ENCODE assay signal across 23 cellular contexts in the genomic region with DNA sequence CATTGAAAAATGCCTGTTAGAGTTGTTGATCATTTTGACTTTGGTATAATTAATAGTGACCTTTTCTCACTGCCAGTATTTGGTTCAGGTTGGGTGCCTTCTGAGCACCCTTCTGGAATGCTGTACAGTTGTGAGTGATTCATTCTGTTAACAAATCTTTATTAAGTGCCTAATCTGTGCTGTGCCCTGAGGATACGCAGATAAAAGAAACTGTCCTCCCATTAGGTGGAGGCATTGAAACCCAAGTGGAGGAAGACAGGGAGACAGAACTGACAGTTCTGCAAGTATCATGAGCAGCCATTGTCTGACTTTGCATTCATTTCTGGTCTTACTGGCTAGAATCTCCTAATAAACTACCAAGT.
DNase-seq lines count a peak whose midpoint lies in the region; ATAC-seq, FAIRE-seq and TF ChIP-seq lines count a peak whose summit lies in the region.
"Had no signal": no experiment of that assay in that cellular context is flagged by ENCODE, and none has a peak within 500 bp of the region (broad histone marks: within the 10 kb centered on the region; RNA-seq: fewer than 3 reads in every experiment).

No MANE protein-coding gene starts in this region.

- H3K4me3 ChIP-seq in PC-9 (no peak overlapping the region), keratinocyte (ENCODE audit: control insufficient read depth in 2 of 3, extremely low read depth in 1 of 3, insufficient read depth in 2 of 3, low read depth in 1 of 3, low read length in 3 of 3) (no peak overlapping the region), tibial nerve (no peak overlapping the region)
- H3K4me3 ChIP-seq: cardiac muscle cell, uterus had no signal

- peaks cover 99% of the 10 kb centered on the region for H3K79me2 ChIP-seq in PC-9 (ENCODE audit: low read depth)
- peaks cover 3% of the 10 kb centered on the region for H3K79me2 ChIP-seq in keratinocyte (ENCODE audit: control insufficient read depth, insufficient read depth, low read length)
- H3K79me2 ChIP-seq: parathyroid adenoma had no signal

- H3F3A ChIP-seq in PC-9 (ENCODE audit: insufficient read depth, low read depth), result peaks cover 49% of the 10 kb centered on the region

- H3K27me3 Mint-ChIP-seq in stimulated activated naive B cell treated with anti-CD40 and anti-IgM and Interleukin-4, amounts not matched to agents 10 μg/mL and 1 μg/mL and 100 μg/mL, for 72 hours, result no peaks in the 10 kb centered on the region
- H3K27me3 Mint-ChIP-seq: activated naive CD8-positive, alpha-beta T cell treated with anti-CD3 and anti-CD28 coated beads, Interleukin-2, amount 50 U/mL, for 24 hours had no signal

- WGBS in tibial nerve, 2 donors, result 81 to 100% methylated on average over 1 of the region's 1 CpG

- no peak overlapping the region for H2AFZ ChIP-seq in PC-9
- no peak overlapping the region for H2AFZ ChIP-seq in keratinocyte (ENCODE audit: control insufficient read depth, low read length)
- H2AFZ ChIP-seq: parathyroid adenoma had no signal

- intact Hi-C loops in PC-9 (cut with micrococcal nuclease; ENCODE audit: unreplicated experiment), result no loop called here

- POLR2A ChIA-PET in PC-9 (lab: Charles Lee; ENCODE audit: unreplicated experiment), result no interaction called here

- H3K9me3 ChIP-seq in PC-9 (ENCODE audit: insufficient read depth, low read depth) (peaks cover 15% of the 10 kb centered on the region), keratinocyte (ENCODE audit: control insufficient read depth, low read depth, low read length) (no peaks in the 10 kb centered on the region), tibial nerve (peaks cover 0 to 4% (median 1%) of the 10 kb centered on the region in 4 donors)

- DNase-seq in DMS79 treated with DMSO at 0.1 percent for 48 hours (lab: John Stamatoyannopoulos, UW) (peak; percentile 28), DMS79 (lab: John Stamatoyannopoulos, UW) (no peak), PC-9 (peak in 1 of 2 experiments; percentile 89), keratinocyte (ENCODE audit: low read depth, low spot score) (no peak), tibial nerve (ENCODE audit: low spot score in 2 of 2) (no peak)
- no peak for DNase-seq in stimulated activated naive B cell treated with anti-CD40 and anti-IgM and Interleukin-4, amounts not matched to agents 10 μg/mL and 1 μg/mL and 100 μg/mL, for 72 hours
- DNase-seq in stimulated activated CD4-positive, alpha-beta T cell treated with anti-CD3 and anti-CD28 coated beads, Interleukin-12 subunit alpha, Interleukin-12 subunit beta, amount 100 ng/mL, for 4 hours, result no peak
- DNase-seq: activated CD4-positive, alpha-beta T cell treated with anti-CD3 and anti-CD28 coated beads, Interleukin-2, amount 50 U/mL, for 4 hours; activated naive CD8-positive, alpha-beta T cell treated with anti-CD3 and anti-CD28 coated beads, Interleukin-2, amount 50 U/mL, for 24 hours; activated T-cell treated with anti-CD3 and anti-CD28 coated beads, Interleukin-2, amount 50 U/mL, for 1 hour; CD8-positive, alpha-beta T cell; left ventricle myocardium superior; NCI-H2081; NCI-H526; OCI-M1; stimulated activated naive CD4-positive, alpha-beta T cell treated with Interleukin-2 at 50 U/mL for 16 hours; uterus had no signal

- H3K27ac ChIP-seq in PC-9, result peak overlapping the region; percentile 52
- peak overlapping the region; percentile 25 for H3K27ac ChIP-seq in keratinocyte (ENCODE audit: control insufficient read depth, insufficient read depth, low read length)
- H3K27ac ChIP-seq in tibial nerve, result no peak overlapping the region
- H3K27ac ChIP-seq: cardiac muscle cell, parathyroid adenoma, uterus had no signal

- no peak overlapping the region for H3K4me3 Mint-ChIP-seq in stimulated activated naive B cell treated with anti-CD40 and anti-IgM and Interleukin-4, amounts not matched to agents 10 μg/mL and 1 μg/mL and 100 μg/mL, for 72 hours
- H3K4me3 Mint-ChIP-seq: activated naive CD8-positive, alpha-beta T cell treated with anti-CD3 and anti-CD28 coated beads, Interleukin-2, amount 50 U/mL, for 24 hours; CD8-positive, alpha-beta T cell had no signal

- H3K27me3 ChIP-seq in PC-9 (ENCODE audit: insufficient read depth, low read depth) (no peaks in the 10 kb centered on the region), keratinocyte (ENCODE audit: control insufficient read depth, extremely low read depth, insufficient read depth, low read length) (no peaks in the 10 kb centered on the region), tibial nerve (no peaks in the 10 kb centered on the region)
- H3K27me3 ChIP-seq: cardiac muscle cell, uterus had no signal

- peaks cover 58% of the 10 kb centered on the region for H3K36me3 ChIP-seq in PC-9 (ENCODE audit: low read depth)
- H3K36me3 ChIP-seq in keratinocyte (ENCODE audit: control insufficient read depth in 2 of 2, extremely low read depth in 1 of 2, insufficient read depth in 2 of 2, low read length in 2 of 2), result peaks cover 0 to 3% of the 10 kb centered on the region in 2 experiments
- H3K36me3 ChIP-seq in tibial nerve, result peaks cover 0 to 3% (median 0%) of the 10 kb centered on the region in 3 donors
- H3K36me3 ChIP-seq: cardiac muscle cell, uterus had no signal

- H3K9me3 Mint-ChIP-seq in stimulated activated naive B cell treated with anti-CD40 and anti-IgM and Interleukin-4, amounts not matched to agents 10 μg/mL and 1 μg/mL and 100 μg/mL, for 72 hours, result peaks cover 2 to 3% of the 10 kb centered on the region in 2 donors
- H3K9me3 Mint-ChIP-seq: CD8-positive, alpha-beta T cell had no signal

- H3K9me2 ChIP-seq in PC-9 (ENCODE audit: insufficient read depth), result no peaks in the 10 kb centered on the region

- H3K9me1 ChIP-seq in keratinocyte (ENCODE audit: control insufficient read depth, extremely low read depth, insufficient read depth, low read length), result peaks cover 2% of the 10 kb centered on the region

- FAIRE-seq in keratinocyte (lab: Jason Lieb, UNC), result peak; percentile 93
- FAIRE-seq: A204.1, GM12891, TTC549 had no signal

- CTCF ChIA-PET in PC-9 (lab: Charles Lee), result no interaction called here

- TF ChIP-seq CTCF in PC-9 (conservative IDR thresholded peaks at IDR 0.05) (no peak), keratinocyte (optimal IDR thresholded peaks at IDR 0.05 in 1 of 3, IDR thresholded peaks at IDR 0.05 in 1 of 3, conservative IDR thresholded peaks at IDR 0.05 in 1 of 3; ENCODE audit: extremely low read depth in 1 of 3, insufficient read depth in 2 of 3, low read length in 3 of 3) (no peak), tibial nerve (IDR thresholded peaks at IDR 0.05) (no peak)

- H3K4me1 Mint-ChIP-seq in stimulated activated naive B cell treated with anti-CD40 and anti-IgM and Interleukin-4, amounts not matched to agents 10 μg/mL and 1 μg/mL and 100 μg/mL, for 72 hours, result peaks cover 6 to 9% of the 10 kb centered on the region in 2 donors
- H3K4me1 Mint-ChIP-seq: activated naive CD8-positive, alpha-beta T cell treated with anti-CD3 and anti-CD28 coated beads, Interleukin-2, amount 50 U/mL, for 24 hours had no signal

- no TSS peak for BruUV-seq in PC-9 (replicated peaks; lab: Mats Ljungman, UMichigan)

- H4K20me1 ChIP-seq in PC-9 (ENCODE audit: insufficient read depth) (no peaks in the 10 kb centered on the region), keratinocyte (ENCODE audit: control insufficient read depth, extremely low read depth, insufficient read depth, low read length) (no peaks in the 10 kb centered on the region)

- no peak for TF ChIP-seq POLR2A in tibial nerve (IDR thresholded peaks at IDR 0.05)

- dilution Hi-C loops in keratinocyte (cut with MboI; ENCODE audit: extremely low pct_ligation_motif_present, low sequenced_read_pairs), result no loop called here

- H3K4me2 ChIP-seq in PC-9, result peak overlapping the region; percentile 23
- H3K4me2 ChIP-seq in keratinocyte (ENCODE audit: control insufficient read depth, extremely low read depth, insufficient read depth, low read depth, low read length), result peak overlapping the region; percentile 29

- H3K9ac ChIP-seq in keratinocyte (ENCODE audit: control insufficient read depth, extremely low read depth, insufficient read depth, low read length), result no peak overlapping the region
- H3K9ac ChIP-seq: parathyroid adenoma had no signal

- peaks cover 38% of the 10 kb centered on the region for H3K4me1 ChIP-seq in PC-9 (replicated peaks; ENCODE audit: insufficient read depth)
- H3K4me1 ChIP-seq in keratinocyte (ENCODE audit: control insufficient read depth, extremely low read depth, insufficient read depth, low read length), result peaks cover 16% of the 10 kb centered on the region
- peaks cover 0 to 13% (median 0%) of the 10 kb centered on the region in 4 donors for H3K4me1 ChIP-seq in tibial nerve
- H3K4me1 ChIP-seq: parathyroid adenoma, uterus had no signal

- TF ChIP-seq EP300 in tibial nerve (IDR thresholded peaks at IDR 0.05), result no peak

- ATAC-seq in stimulated activated naive B cell treated with anti-CD40 and anti-IgM and Interleukin-4, amounts not matched to agents 10 μg/mL and 1 μg/mL and 100 μg/mL, for 72 hours (replicated peaks), result no peak
- ATAC-seq in HG03045 (IDR thresholded peaks at IDR 0.05; ENCODE audit: unreplicated experiment), result no peak
- ATAC-seq: activated naive CD8-positive, alpha-beta T cell treated with anti-CD3 and anti-CD28 coated beads, Interleukin-2, amount 50 U/mL, for 24 hours; CD8-positive, alpha-beta T cell had no signal

- peak overlapping the region; percentile 4 for H3K27ac Mint-ChIP-seq in stimulated activated naive B cell treated with anti-CD40 and anti-IgM and Interleukin-4, amounts not matched to agents 10 μg/mL and 1 μg/mL and 100 μg/mL, for 72 hours
- H3K27ac Mint-ChIP-seq: activated naive CD8-positive, alpha-beta T cell treated with anti-CD3 and anti-CD28 coated beads, Interleukin-2, amount 50 U/mL, for 24 hours; CD8-positive, alpha-beta T cell had no signal

- H3K36me3 Mint-ChIP-seq in stimulated activated naive B cell treated with anti-CD40 and anti-IgM and Interleukin-4, amounts not matched to agents 10 μg/mL and 1 μg/mL and 100 μg/mL, for 72 hours, result peaks cover 15 to 22% of the 10 kb centered on the region in 2 donors

Comparison
In these comparisons a context has a peak if more than half of its experiments do, and no peak if none do; other contexts are left out.
1. H3K27ac ChIP-seq: peak in PC-9 (single experiment) and keratinocyte (single experiment); none in tibial nerve (0 of 4).